ENCODE assay signal across 25 cellular contexts in genomic region chr11:44834846-44835245, GRCh38.
DNase-seq lines count a peak whose midpoint lies in the region; ATAC-seq, FAIRE-seq and TF ChIP-seq lines count a peak whose summit lies in the region.
"Had no signal": no experiment of that assay in that cellular context is flagged by ENCODE, and none has a peak within 500 bp of the region (broad histone marks: within the 10 kb centered on the region; RNA-seq: fewer than 3 reads in every experiment).

No MANE protein-coding gene starts in this region.

- H2AK5ac ChIP-seq in neuronal stem cell (ENCODE audit: low read depth, low read length): peak overlapping the region; percentile 56

- H3K36me3 Mint-ChIP-seq in GM23338 (ENCODE audit: low read depth) (peaks cover 15% of the 10 kb centered on the region), endodermal cell (ENCODE audit: low read depth) (peaks cover 3% of the 10 kb centered on the region)

- H3K4me3 Mint-ChIP-seq in GM23338 (no peak overlapping the region; the same call in 2 of the 3 replicates), endodermal cell (no peak overlapping the region)
- H3K4me3 Mint-ChIP-seq: activated naive CD8-positive, alpha-beta T cell treated with anti-CD3 and anti-CD28 coated beads, Interleukin-2, amount 10 ng/mL, durations not matched to agents 7 days and 5 days; naive thymus-derived CD8-positive, alpha-beta T cell; T-helper 2 cell treated with Interferon-gamma antibody and Interleukin-4, amounts not matched to agents 5 μg/mL and 100 μg/mL, for 36 hours had no signal

- peak overlapping the region; percentile 6 for H3K4ac ChIP-seq in neuronal stem cell (ENCODE audit: low read length)

- 0 out of 3 replicates have a peak, but pooled peaks have one; percentile 11 for ATAC-seq in GM23338
- no peak for ATAC-seq in GM19324 (IDR thresholded peaks at IDR 0.05; ENCODE audit: low FRiP score, unreplicated experiment)
- ATAC-seq: A549; foreskin keratinocyte; naive thymus-derived CD8-positive, alpha-beta T cell had no signal

- H3K4me1 Mint-ChIP-seq in GM23338 (peaks cover 43% of the 10 kb centered on the region), endodermal cell (peaks cover 68% of the 10 kb centered on the region)

- H3K9me3 Mint-ChIP-seq in GM23338 (peaks cover 7% of the 10 kb centered on the region; the same call in 1 of the 3 replicates), endodermal cell (peaks cover 13% of the 10 kb centered on the region)
- H3K9me3 Mint-ChIP-seq: T-helper 2 cell treated with Interferon-gamma antibody and Interleukin-4, amounts not matched to agents 5 μg/mL and 100 μg/mL, for 36 hours had no signal

- no peak overlapping the region for H2AFZ ChIP-seq in GM23338
- no peak overlapping the region for H2AFZ ChIP-seq in neuronal stem cell (ENCODE audit: low read length)
- H2AFZ ChIP-seq: GM23248, parathyroid adenoma had no signal

- 0 out of 2 replicates have a peak overlapping the region, but pooled peaks have one; percentile 66 for H3K27ac ChIP-seq in GM23338 (ENCODE audit: low read depth)
- peak overlapping the region; percentile 82 for H3K27ac ChIP-seq in endodermal cell (ENCODE audit: low read depth, low read length)
- H3K27ac ChIP-seq in iPS-20b (ENCODE audit: low read length): no peak overlapping the region
- peak overlapping the region; percentile 86 for H3K27ac ChIP-seq in neuronal stem cell (replicated peaks; ENCODE audit: low read length)
- H3K27ac ChIP-seq: A549, foreskin keratinocyte, GM23248, parathyroid adenoma had no signal

- H3K9ac ChIP-seq in endodermal cell (ENCODE audit: extremely low read depth, low read length, poor library complexity, severe bottlenecking) (no peak overlapping the region), iPS-20b (ENCODE audit: low read depth, low read length) (peak overlapping the region; percentile 37; the same call in 1 of the 2 replicates), neuronal stem cell (ENCODE audit: low read depth, low read length, poor library complexity) (no peak overlapping the region)
- H3K9ac ChIP-seq: GM23248, parathyroid adenoma had no signal

- H3K4me2 ChIP-seq in GM23338 (peak overlapping the region; percentile 67), neuronal stem cell (ENCODE audit: insufficient read depth, low read length, poor library complexity, severe bottlenecking) (no peak overlapping the region)
- H3K4me2 ChIP-seq: A549 had no signal

- no peak for TF ChIP-seq CTCF in GM23338 (conservative IDR thresholded peaks at IDR 0.05; ENCODE audit: low read depth in 2 of 2)
- no peak for TF ChIP-seq CTCF in endodermal cell (conservative IDR thresholded peaks at IDR 0.05)

- H3K27ac Mint-ChIP-seq in GM23338 (no peak overlapping the region), endodermal cell (peak overlapping the region; percentile 95)
- H3K27ac Mint-ChIP-seq: activated naive CD8-positive, alpha-beta T cell treated with anti-CD3 and anti-CD28 coated beads, Interleukin-2, amount 10 ng/mL, durations not matched to agents 7 days and 5 days; T-helper 2 cell treated with Interferon-gamma antibody and Interleukin-4, amounts not matched to agents 5 μg/mL and 100 μg/mL, for 36 hours had no signal

- no peaks in the 10 kb centered on the region for H3K9me2 ChIP-seq in GM23338 (ENCODE audit: insufficient read depth)

- FAIRE-seq in frontal cortex (lab: Jason Lieb, UNC): no peak
- FAIRE-seq: A549, GM18507 had no signal

- H3K9me3 ChIP-seq in endodermal cell (ENCODE audit: control insufficient read depth, low read length) (peaks cover 24% of the 10 kb centered on the region), iPS-20b (ENCODE audit: insufficient read depth, low read depth, low read length) (no peaks in the 10 kb centered on the region), neuronal stem cell (replicated peaks in 1 of 2; ENCODE audit: control insufficient read depth in 2 of 2, insufficient read depth in 1 of 2, low read depth in 1 of 2, low read length in 2 of 2) (peaks cover 4 to 10% of the 10 kb centered on the region in 2 donors)
- H3K9me3 ChIP-seq: BE2C had no signal

- H3K27me3 ChIP-seq in GM23338 (ENCODE audit: insufficient read depth) (no peaks in the 10 kb centered on the region), endodermal cell (ENCODE audit: control insufficient read depth, insufficient read depth, low read length, poor library complexity, severe bottlenecking) (peaks cover 20% of the 10 kb centered on the region), iPS-20b (ENCODE audit: insufficient read depth, low read length) (peaks cover 13% of the 10 kb centered on the region; the same call in 1 of the 2 replicates), neuronal stem cell (ENCODE audit: control insufficient read depth in 3 of 3, insufficient read depth in 3 of 3, low read depth in 1 of 3, low read length in 3 of 3) (no peaks in the 10 kb centered on the region)
- H3K27me3 ChIP-seq: BE2C had no signal

- H3K4me3 ChIP-seq in GM23338 (no peak overlapping the region), endodermal cell (ENCODE audit: low read length) (no peak overlapping the region), iPS-20b (ENCODE audit: low read length) (no peak overlapping the region), neuronal stem cell (ENCODE audit: low read length in 2 of 2) (no peak overlapping the region)
- H3K4me3 ChIP-seq: A549, GM23248 had no signal

- H2BK120ac ChIP-seq in neuronal stem cell (ENCODE audit: low read depth, low read length): no peak overlapping the region

- no peak overlapping the region for H4K8ac ChIP-seq in neuronal stem cell (ENCODE audit: low read depth, low read length)

- peak overlapping the region; percentile 73 for H2BK5ac ChIP-seq in neuronal stem cell (ENCODE audit: low read length)

- peaks cover 38% of the 10 kb centered on the region for H3K4me1 ChIP-seq in GM23338 (ENCODE audit: insufficient read depth)
- H3K4me1 ChIP-seq in endodermal cell (ENCODE audit: control insufficient read depth, insufficient read depth, low read length): peaks cover 35% of the 10 kb centered on the region
- peaks cover 34% of the 10 kb centered on the region for H3K4me1 ChIP-seq in iPS-20b (ENCODE audit: insufficient read depth, low read length)
- peaks cover 18 to 30% of the 10 kb centered on the region in 2 donors for H3K4me1 ChIP-seq in neuronal stem cell (ENCODE audit: control insufficient read depth in 2 of 2, insufficient read depth in 1 of 2, low read depth in 1 of 2, low read length in 2 of 2)
- H3K4me1 ChIP-seq: A549, foreskin keratinocyte, parathyroid adenoma had no signal

- H2BK12ac ChIP-seq in neuronal stem cell (ENCODE audit: low read length): peak overlapping the region; percentile 63

- peak overlapping the region; percentile 91 for H3K18ac ChIP-seq in neuronal stem cell (ENCODE audit: low read length)

- H3K27me3 Mint-ChIP-seq in GM23338 (ENCODE audit: insufficient read depth, low read depth, poor library complexity) (peaks cover 18% of the 10 kb centered on the region), endodermal cell (ENCODE audit: insufficient read depth) (peaks cover 18% of the 10 kb centered on the region)

- no peak overlapping the region for H4K91ac ChIP-seq in neuronal stem cell (ENCODE audit: low read depth, low read length, poor library complexity)

- DNase-seq in GM23338 (ENCODE audit: low spot score): no peak
- peak; percentile 46 for DNase-seq in endodermal cell
- no peak for DNase-seq in neuronal stem cell (ENCODE audit: low spot score)
- no peak for DNase-seq in frontal cortex (ENCODE audit: low spot score in 2 of 2)
- DNase-seq in nucleus accumbens (lab: John Stamatoyannopoulos, UW): no peak
- DNase-seq in activated T-cell treated with anti-CD3 and anti-CD28 coated beads, Interleukin-2, amount 50 U/mL, for 48 hours: no peak
- DNase-seq: activated CD8-positive, alpha-beta memory T cell treated with anti-CD3 and anti-CD28 coated beads, Interleukin-2, amount 50 U/mL, for 4 hours; activated effector memory CD4-positive, alpha-beta T cell treated with Interleukin-2 at 50 U/mL for 16 hours; activated naive CD8-positive, alpha-beta T cell treated with anti-CD3 and anti-CD28 coated beads, Interleukin-2, amount 10 ng/mL, durations not matched to agents 7 days and 5 days; BE2C; cerebellar nuclear complex; DMS79 treated with DMSO at 0.1 percent for 48 hours; foreskin keratinocyte; GM23248; KBM-7; MM.1S; naive thymus-derived CD8-positive, alpha-beta T cell; NCI-H1417; NCI-H2081 treated with DMSO at 0.1 percent for 48 hours had no signal

- no peak overlapping the region for H3K14ac ChIP-seq in neuronal stem cell (ENCODE audit: low read length)

- no peaks in the 10 kb centered on the region for H4K20me1 ChIP-seq in GM23338 (replicated peaks; ENCODE audit: insufficient read depth)

- peaks cover 1% of the 10 kb centered on the region for H3K79me1 ChIP-seq in neuronal stem cell (ENCODE audit: low read depth, low read length)

- no peaks in the 10 kb centered on the region for H3K36me3 ChIP-seq in GM23338 (ENCODE audit: insufficient read depth)
- no peaks in the 10 kb centered on the region for H3K36me3 ChIP-seq in endodermal cell (ENCODE audit: control insufficient read depth, insufficient read depth, low read length)
- no peaks in the 10 kb centered on the region for H3K36me3 ChIP-seq in iPS-20b (ENCODE audit: insufficient read depth, low read depth, low read length)
- no peaks in the 10 kb centered on the region for H3K36me3 ChIP-seq in neuronal stem cell (replicated peaks in 1 of 2; ENCODE audit: control insufficient read depth in 2 of 2, insufficient read depth in 2 of 2, low read length in 2 of 2)
- H3K36me3 ChIP-seq: BE2C had no signal

- 80 to 93% methylated on average over 2 to 6 of the region's 6 CpGs for WGBS in endodermal cell (ENCODE audit: insufficient coverage in 1 of 2, insufficient read length in 1 of 2), 2 experiments
- no CpG with 5 or more reads among the region's 6 CpGs for WGBS in neuronal stem cell (ENCODE audit: extremely low coverage in 2 of 2, insufficient read length in 2 of 2, insufficient replicate concordance in 1 of 2), 2 donors

- no peaks in the 10 kb centered on the region for H3K79me2 ChIP-seq in GM23338 (replicated peaks; ENCODE audit: insufficient read depth)
- H3K79me2 ChIP-seq: parathyroid adenoma had no signal

- peak overlapping the region; percentile 23 for H2BK15ac ChIP-seq in neuronal stem cell (ENCODE audit: low read length)

- no peak overlapping the region for H3K23ac ChIP-seq in neuronal stem cell (ENCODE audit: low read depth, low read length, poor library complexity)

- H3F3A ChIP-seq in GM23338 (replicated peaks; ENCODE audit: low read depth): 0 out of 2 replicates have a peak, but pooled peaks cover 4% of the 10 kb centered on the region

TF ChIP-seq in GM23338, 12 proteins besides CTCF, POLR2A, EP300 and RAD21:
- TF ChIP-seq EZH2 (IDR thresholded peaks at IDR 0.05; ENCODE audit: low read depth, unreplicated experiment) (no peak), NANOG (IDR thresholded peaks at IDR 0.05; ENCODE audit: borderline replicate concordance) (no peak)
